In the genomic region with DNA sequence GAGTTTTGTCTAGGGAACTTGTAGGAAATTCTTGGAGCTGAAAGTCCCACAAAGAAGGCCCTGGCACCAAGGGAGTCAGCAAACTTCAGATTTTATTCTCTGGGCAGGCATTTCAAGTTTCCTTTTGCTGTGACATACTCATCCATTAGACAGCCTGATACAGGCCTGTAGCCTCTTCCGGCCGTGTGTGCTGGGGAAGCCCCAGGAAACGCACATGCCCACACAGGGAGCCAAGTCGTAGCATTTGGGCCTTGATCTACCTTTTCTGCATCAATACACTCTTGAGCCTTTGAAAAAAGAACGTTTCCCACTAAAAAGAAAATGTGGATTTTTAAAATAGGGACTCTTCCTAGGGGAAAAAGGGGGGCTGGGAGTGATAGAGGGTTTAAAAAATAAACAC, we compare ENCODE assay signal across 11 cellular contexts. TPM values are rescaled to one million over a fixed set of nuclear protein-coding genes. Genes with fewer than 3 reads are reported as not detected.
DNase-seq lines count a peak whose midpoint lies in the region; ATAC-seq and TF ChIP-seq lines count a peak whose summit lies in the region.
"Had no signal": no experiment of that assay in that cellular context is flagged by ENCODE, and none has a peak within 500 bp of the region (broad histone marks: within the 10 kb centered on the region; RNA-seq: fewer than 3 reads in every experiment).

No MANE protein-coding gene starts in this region.

- no peaks in the 10 kb centered on the region; the same call in 1 of the 2 replicates for H3K27me3 Mint-ChIP-seq in WTC11 (ENCODE audit: low read depth)
- H3K27me3 Mint-ChIP-seq in GM23338 (ENCODE audit: insufficient read depth, low read depth, poor library complexity) = peaks cover 5% of the 10 kb centered on the region

- H3K79me2 ChIP-seq in GM23338 (replicated peaks; ENCODE audit: insufficient read depth) = no peaks in the 10 kb centered on the region

- H3K4me1 Mint-ChIP-seq in WTC11 = no peaks in the 10 kb centered on the region
- H3K4me1 Mint-ChIP-seq in GM23338 = no peaks in the 10 kb centered on the region

- POLR2A ChIA-PET in WTC11 (lab: Charles Lee) = interaction anchor here (0.6 kb wide), 1 partner anchor 100 kb away, joined by 3 read pairs; no protein-coding TSS in a partner anchor

- H3K27me3 ChIP-seq in GM23338 (ENCODE audit: insufficient read depth) = no peaks in the 10 kb centered on the region

- H3K4me3 Mint-ChIP-seq in WTC11 (no peak overlapping the region), GM23338 (no peak overlapping the region)

- H3K36me3 ChIP-seq in GM23338 (ENCODE audit: insufficient read depth) = no peaks in the 10 kb centered on the region
- H3K36me3 ChIP-seq: WERI-Rb-1 had no signal

- H3K27ac Mint-ChIP-seq in WTC11 = no peak overlapping the region
- no peak overlapping the region for H3K27ac Mint-ChIP-seq in GM23338

- CTCF ChIA-PET in WTC11 (lab: Charles Lee) = no interaction called here

- no peak overlapping the region for H3K27ac ChIP-seq in GM23338 (ENCODE audit: low read depth)
- H3K27ac ChIP-seq: WERI-Rb-1 had no signal

- peaks cover 22% of the 10 kb centered on the region for H3K9me2 ChIP-seq in GM23338 (ENCODE audit: insufficient read depth)

- H3K4me2 ChIP-seq in GM23338 = no peak overlapping the region

- peak; percentile 56 for DNase-seq in activated T-cell treated with anti-CD3 and anti-CD28 coated beads, Interleukin-2, amount 50 U/mL, for 1 hour
- DNase-seq in stimulated activated CD4-positive, alpha-beta T cell treated with anti-CD3 and anti-CD28 coated beads, Interleukin-4, amount 100 ng/mL, for 4 hours = peak; percentile 43 to 72
- DNase-seq in GM03348 (ENCODE audit: low spot score) (no peak), WTC11 (ENCODE audit: low spot score) (no peak), GM23338 (ENCODE audit: low spot score) (no peak), left ventricle myocardium superior (no peak)
- DNase-seq: head of caudate nucleus, WERI-Rb-1 had no signal

- ATAC-seq in GM19328 (IDR thresholded peaks at IDR 0.05; ENCODE audit: unreplicated experiment) = peak; percentile 75
- peak; percentile 76 for ATAC-seq in HG03139 (IDR thresholded peaks at IDR 0.05; ENCODE audit: unreplicated experiment)
- ATAC-seq in WTC11 = no peak
- no peak for ATAC-seq in GM23338
- ATAC-seq in left ventricle myocardium superior = no peak

- H3K36me3 Mint-ChIP-seq in WTC11 (no peaks in the 10 kb centered on the region), GM23338 (ENCODE audit: low read depth) (no peaks in the 10 kb centered on the region)

- intact Hi-C loops in left ventricle myocardium superior (cut with micrococcal nuclease) = no loop called here

- no peak overlapping the region for H3K4me3 ChIP-seq in GM23338

- no peaks in the 10 kb centered on the region for H4K20me1 ChIP-seq in GM23338 (replicated peaks; ENCODE audit: insufficient read depth)

- no peaks in the 10 kb centered on the region for H3F3A ChIP-seq in GM23338 (replicated peaks; ENCODE audit: low read depth)

- no peaks in the 10 kb centered on the region; the same call in 1 of the 2 replicates for H3K9me3 Mint-ChIP-seq in WTC11
- H3K9me3 Mint-ChIP-seq in GM23338 = no peaks in the 10 kb centered on the region

- no peaks in the 10 kb centered on the region for H3K4me1 ChIP-seq in GM23338 (ENCODE audit: insufficient read depth)

- H2AFZ ChIP-seq in GM23338 = no peak overlapping the region; the same call in 1 of the 2 replicates

- TF ChIP-seq CTCF in WTC11 (IDR thresholded peaks at IDR 0.05) (no peak), GM23338 (conservative IDR thresholded peaks at IDR 0.05; ENCODE audit: low read depth in 2 of 2) (no peak)

TF ChIP-seq in WTC11, 78 proteins besides CTCF, POLR2A, EP300 and RAD21 (continues in another document):
- TF ChIP-seq, protein P1, sequence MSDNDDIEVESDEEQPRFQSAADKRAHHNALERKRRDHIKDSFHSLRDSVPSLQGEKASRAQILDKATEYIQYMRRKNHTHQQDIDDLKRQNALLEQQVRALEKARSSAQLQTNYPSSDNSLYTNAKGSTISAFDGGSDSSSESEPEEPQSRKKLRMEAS (CRISPR knock-in tag; IDR thresholded peaks at IDR 0.05) = no peak
- TF ChIP-seq, protein P2, sequence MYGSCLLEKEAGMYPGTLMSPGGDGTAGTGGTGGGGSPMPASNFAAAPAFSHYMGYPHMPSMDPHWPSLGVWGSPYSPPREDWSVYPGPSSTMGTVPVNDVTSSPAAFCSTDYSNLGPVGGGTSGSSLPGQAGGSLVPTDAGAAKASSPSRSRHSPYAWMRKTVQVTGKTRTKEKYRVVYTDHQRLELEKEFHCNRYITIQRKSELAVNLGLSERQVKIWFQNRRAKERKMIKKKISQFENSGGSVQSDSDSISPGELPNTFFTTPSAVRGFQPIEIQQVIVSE (CRISPR knock-in tag; IDR thresholded peaks at IDR 0.05; ENCODE audit: borderline replicate concordance) = no peak
- TF ChIP-seq TEAD1 (CRISPR knock-in tag; IDR thresholded peaks at IDR 0.05) (no peak), SOX15 (CRISPR knock-in tag; IDR thresholded peaks at IDR 0.05) (no peak), ZBTB21 (CRISPR knock-in tag; IDR thresholded peaks at IDR 0.05; ENCODE audit: borderline replicate concordance) (no peak), ZNF219 (CRISPR knock-in tag; IDR thresholded peaks at IDR 0.05; ENCODE audit: borderline replicate concordance) (no peak)
- TF ChIP-seq, protein P3, sequence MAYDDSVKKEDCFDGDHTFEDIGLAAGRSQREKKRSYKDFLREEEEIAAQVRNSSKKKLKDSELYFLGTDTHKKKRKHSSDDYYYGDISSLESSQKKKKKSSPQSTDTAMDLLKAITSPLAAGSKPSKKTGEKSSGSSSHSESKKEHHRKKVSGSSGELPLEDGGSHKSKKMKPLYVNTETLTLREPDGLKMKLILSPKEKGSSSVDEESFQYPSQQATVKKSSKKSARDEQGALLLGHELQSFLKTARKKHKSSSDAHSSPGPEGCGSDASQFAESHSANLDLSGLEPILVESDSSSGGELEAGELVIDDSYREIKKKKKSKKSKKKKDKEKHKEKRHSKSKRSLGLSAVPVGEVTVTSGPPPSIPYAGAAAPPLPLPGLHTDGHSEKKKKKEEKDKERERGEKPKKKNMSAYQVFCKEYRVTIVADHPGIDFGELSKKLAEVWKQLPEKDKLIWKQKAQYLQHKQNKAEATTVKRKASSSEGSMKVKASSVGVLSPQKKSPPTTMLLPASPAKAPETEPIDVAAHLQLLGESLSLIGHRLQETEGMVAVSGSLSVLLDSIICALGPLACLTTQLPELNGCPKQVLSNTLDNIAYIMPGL (CRISPR knock-in tag; IDR thresholded peaks at IDR 0.05) = no peak
- TF ChIP-seq, protein P4, sequence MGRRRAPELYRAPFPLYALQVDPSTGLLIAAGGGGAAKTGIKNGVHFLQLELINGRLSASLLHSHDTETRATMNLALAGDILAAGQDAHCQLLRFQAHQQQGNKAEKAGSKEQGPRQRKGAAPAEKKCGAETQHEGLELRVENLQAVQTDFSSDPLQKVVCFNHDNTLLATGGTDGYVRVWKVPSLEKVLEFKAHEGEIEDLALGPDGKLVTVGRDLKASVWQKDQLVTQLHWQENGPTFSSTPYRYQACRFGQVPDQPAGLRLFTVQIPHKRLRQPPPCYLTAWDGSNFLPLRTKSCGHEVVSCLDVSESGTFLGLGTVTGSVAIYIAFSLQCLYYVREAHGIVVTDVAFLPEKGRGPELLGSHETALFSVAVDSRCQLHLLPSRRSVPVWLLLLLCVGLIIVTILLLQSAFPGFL (CRISPR knock-in tag; IDR thresholded peaks at IDR 0.05; ENCODE audit: borderline replicate concordance) = no peak

TF ChIP-seq in GM23338, 12 proteins besides CTCF, POLR2A, EP300 and RAD21 (continues in another document):
- no peak for TF ChIP-seq EZH2phosphoT487 (IDR thresholded peaks at IDR 0.05; ENCODE audit: unreplicated experiment)
- TF ChIP-seq, protein P5, sequence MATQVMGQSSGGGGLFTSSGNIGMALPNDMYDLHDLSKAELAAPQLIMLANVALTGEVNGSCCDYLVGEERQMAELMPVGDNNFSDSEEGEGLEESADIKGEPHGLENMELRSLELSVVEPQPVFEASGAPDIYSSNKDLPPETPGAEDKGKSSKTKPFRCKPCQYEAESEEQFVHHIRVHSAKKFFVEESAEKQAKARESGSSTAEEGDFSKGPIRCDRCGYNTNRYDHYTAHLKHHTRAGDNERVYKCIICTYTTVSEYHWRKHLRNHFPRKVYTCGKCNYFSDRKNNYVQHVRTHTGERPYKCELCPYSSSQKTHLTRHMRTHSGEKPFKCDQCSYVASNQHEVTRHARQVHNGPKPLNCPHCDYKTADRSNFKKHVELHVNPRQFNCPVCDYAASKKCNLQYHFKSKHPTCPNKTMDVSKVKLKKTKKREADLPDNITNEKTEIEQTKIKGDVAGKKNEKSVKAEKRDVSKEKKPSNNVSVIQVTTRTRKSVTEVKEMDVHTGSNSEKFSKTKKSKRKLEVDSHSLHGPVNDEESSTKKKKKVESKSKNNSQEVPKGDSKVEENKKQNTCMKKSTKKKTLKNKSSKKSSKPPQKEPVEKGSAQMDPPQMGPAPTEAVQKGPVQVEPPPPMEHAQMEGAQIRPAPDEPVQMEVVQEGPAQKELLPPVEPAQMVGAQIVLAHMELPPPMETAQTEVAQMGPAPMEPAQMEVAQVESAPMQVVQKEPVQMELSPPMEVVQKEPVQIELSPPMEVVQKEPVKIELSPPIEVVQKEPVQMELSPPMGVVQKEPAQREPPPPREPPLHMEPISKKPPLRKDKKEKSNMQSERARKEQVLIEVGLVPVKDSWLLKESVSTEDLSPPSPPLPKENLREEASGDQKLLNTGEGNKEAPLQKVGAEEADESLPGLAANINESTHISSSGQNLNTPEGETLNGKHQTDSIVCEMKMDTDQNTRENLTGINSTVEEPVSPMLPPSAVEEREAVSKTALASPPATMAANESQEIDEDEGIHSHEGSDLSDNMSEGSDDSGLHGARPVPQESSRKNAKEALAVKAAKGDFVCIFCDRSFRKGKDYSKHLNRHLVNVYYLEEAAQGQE (IDR thresholded peaks at IDR 0.05; ENCODE audit: unreplicated experiment) = no peak
- no peak for TF ChIP-seq NANOG (IDR thresholded peaks at IDR 0.05; ENCODE audit: borderline replicate concordance)
- TF ChIP-seq ZNF331 (CRISPR knock-in tag; IDR thresholded peaks at IDR 0.05; ENCODE audit: low read depth) = no peak
- TF ChIP-seq, protein P6, sequence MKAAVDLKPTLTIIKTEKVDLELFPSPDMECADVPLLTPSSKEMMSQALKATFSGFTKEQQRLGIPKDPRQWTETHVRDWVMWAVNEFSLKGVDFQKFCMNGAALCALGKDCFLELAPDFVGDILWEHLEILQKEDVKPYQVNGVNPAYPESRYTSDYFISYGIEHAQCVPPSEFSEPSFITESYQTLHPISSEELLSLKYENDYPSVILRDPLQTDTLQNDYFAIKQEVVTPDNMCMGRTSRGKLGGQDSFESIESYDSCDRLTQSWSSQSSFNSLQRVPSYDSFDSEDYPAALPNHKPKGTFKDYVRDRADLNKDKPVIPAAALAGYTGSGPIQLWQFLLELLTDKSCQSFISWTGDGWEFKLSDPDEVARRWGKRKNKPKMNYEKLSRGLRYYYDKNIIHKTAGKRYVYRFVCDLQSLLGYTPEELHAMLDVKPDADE (IDR thresholded peaks at IDR 0.05) = no peak
- no peak for TF ChIP-seq ZNF114 (CRISPR knock-in tag; IDR thresholded peaks at IDR 0.05)

RNA-seq across cellular contexts. Expression of a gene that starts 15.0 kb away (rescaled TPM):
- total RNA-seq in WTC11 (2021) (0.04 to 0.07 TPM (median 0.05 TPM) in 3 replicates), left ventricle myocardium superior (not detected)
- 0.07 TPM in 1 of 2 replicates, not detected in the other for total RNA-seq in GM23338 (2014; rRNA removed; shearing (Covaris generic))
- polyA plus RNA-seq in GM23338 (2016; fragmentation: Nextera tagmentation; extraction: Ambion mirVana) = 0.07 and 0.50 TPM in 2 replicates
- total RNA-seq: H1 had no signal

Comparison
In these comparisons a context has a peak if more than half of its experiments do, and no peak if none do; other contexts are left out.
1. ATAC-seq: peak in GM19328 (single experiment) and HG03139 (single experiment); none in WTC11 (single experiment), GM23338 (single experiment) and left ventricle myocardium superior (single experiment).
2. DNase-seq: peak in activated T-cell treated with anti-CD3 and anti-CD28 coated beads, Interleukin-2, amount 50 U/mL, for 1 hour (single experiment) and stimulated activated CD4-positive, alpha-beta T cell treated with anti-CD3 and anti-CD28 coated beads, Interleukin-4, amount 100 ng/mL, for 4 hours (2 of 2); none in GM03348 (single experiment), WTC11 (single experiment), GM23338 (single experiment) and left ventricle myocardium superior (single experiment).